Comparison of ENCODE assay signal across 11 cellular contexts in the genomic region with DNA sequence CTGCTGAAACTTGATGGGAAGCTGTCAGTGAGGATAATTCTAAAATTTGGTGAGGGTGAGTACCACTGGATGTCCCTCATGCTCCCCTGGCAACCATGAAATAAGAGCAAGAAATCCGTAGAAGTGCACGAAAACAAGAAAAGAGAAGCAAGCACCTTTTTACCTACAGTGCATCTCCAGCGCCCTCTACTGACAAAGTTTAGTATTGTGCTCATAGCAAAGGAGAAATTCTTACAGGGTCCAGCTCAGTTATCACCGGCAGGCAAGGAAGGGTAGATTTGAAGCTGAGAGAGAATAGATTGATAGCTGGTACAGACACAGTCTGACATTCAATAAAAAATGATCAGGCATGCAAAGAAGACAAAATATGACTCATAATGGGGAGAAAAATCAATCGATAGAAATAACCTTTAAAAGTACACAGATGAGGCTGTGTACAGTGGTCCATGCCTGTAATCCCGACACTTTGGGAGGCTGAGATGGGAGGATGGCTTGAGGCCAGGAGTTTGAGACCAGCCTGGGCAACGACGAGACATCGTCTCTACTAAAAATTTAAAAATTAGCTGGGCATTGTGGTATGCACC. TPM values are rescaled to one million over a fixed set of nuclear protein-coding genes. Genes with fewer than 3 reads are reported as not detected.
A peak's percentile ranks its signal among the peaks of the same experiment; 100 is the strongest.
DNase-seq lines count a peak whose midpoint lies in the region; ATAC-seq and TF ChIP-seq lines count a peak whose summit lies in the region.
"Had no signal": no experiment of that assay in that cellular context is flagged by ENCODE, and none has a peak within 500 bp of the region (broad histone marks: within the 10 kb centered on the region; RNA-seq: fewer than 3 reads in every experiment).

No MANE protein-coding gene starts in this region.

- POLR2A ChIA-PET in MCF 10A (lab: Yijun Ruan, JAX): interaction anchor here (0.6 to 1.3 kb wide), 5 partner anchors 9 to 146 kb away, joined by 3 to 6 read pairs (median 3); no protein-coding TSS in a partner anchor

- no peaks in the 10 kb centered on the region for H3K36me3 Mint-ChIP-seq in MCF 10A (ENCODE audit: insufficient read depth, unreplicated experiment)

- H3K27ac ChIP-seq in breast epithelium (no peak overlapping the region), brain microvascular endothelial cell (no peak overlapping the region), gastrocnemius medialis (no peak overlapping the region)
- H3K27ac ChIP-seq: esophagus muscularis mucosa had no signal

- no peaks in the 10 kb centered on the region for H3K27me3 Mint-ChIP-seq in MCF 10A (ENCODE audit: insufficient read depth, unreplicated experiment)

- intact Hi-C loops in MCF 10A (cut with micrococcal nuclease) (no loop called here), breast epithelium (cut with DNase I; ENCODE audit: low total_unique reads) (no loop called here), gastrocnemius medialis (cut with DNase I; ENCODE audit: low total_unique reads) (no loop called here)

- H3K27ac Mint-ChIP-seq in MCF 10A (ENCODE audit: low read depth, unreplicated experiment): no peak overlapping the region
- H3K27ac Mint-ChIP-seq: activated T-helper 1 cell treated with anti-CD3 and anti-CD28 coated beads, Interleukin-12 subunit alpha, Interleukin-12 subunit beta, Interleukin-2, Interleukin-4 antibody, amounts not matched to agents 30 ng/mL and 10 ng/mL and 1 ng/mL, durations not matched to agents 14 hours and 24 hours and 36 hours had no signal

- H3K4me1 Mint-ChIP-seq in MCF 10A (ENCODE audit: insufficient read depth, unreplicated experiment): no peaks in the 10 kb centered on the region

- in situ Hi-C loops in brain microvascular endothelial cell (cut with HindIII; ENCODE audit: low pct_ligation_motif_present, low sequenced_read_pairs): no loop called here
- in situ Hi-C loops in gastrocnemius medialis (cut with MboI; ENCODE audit: low sequenced_read_pairs in 4 of 4): loop anchor here (25.0 kb wide), 3 partner anchors 229 to 379 kb away; a partner anchor contains a TSS

- no peaks in the 10 kb centered on the region for H3K4me1 ChIP-seq in breast epithelium
- no peaks in the 10 kb centered on the region for H3K4me1 ChIP-seq in gastrocnemius medialis
- H3K4me1 ChIP-seq: esophagus muscularis mucosa had no signal

- no peak overlapping the region for H3K4me3 Mint-ChIP-seq in MCF 10A (ENCODE audit: unreplicated experiment)
- H3K4me3 Mint-ChIP-seq: activated T-helper 1 cell treated with anti-CD3 and anti-CD28 coated beads, Interleukin-12 subunit alpha, Interleukin-12 subunit beta, Interleukin-2, Interleukin-4 antibody, amounts not matched to agents 30 ng/mL and 10 ng/mL and 1 ng/mL, durations not matched to agents 14 hours and 24 hours and 36 hours had no signal

- no TSS peak for BruUV-seq in MCF 10A (replicated peaks; lab: Mats Ljungman, UMichigan)

- H3K4me3 ChIP-seq in breast epithelium (no peak overlapping the region), brain microvascular endothelial cell (ENCODE audit: low read depth, low read length) (no peak overlapping the region), gastrocnemius medialis (no peak overlapping the region)
- H3K4me3 ChIP-seq: esophagus muscularis mucosa had no signal

- H3K9me3 Mint-ChIP-seq in MCF 10A (ENCODE audit: unreplicated experiment): peaks cover 10% of the 10 kb centered on the region

- ATAC-seq in gastrocnemius medialis (no peak), GM18498 (IDR thresholded peaks at IDR 0.05; ENCODE audit: unreplicated experiment) (no peak)

- CTCF ChIA-PET in MCF 10A (lab: Yijun Ruan, JAX): interaction anchor here (0.6 to 2.8 kb wide), 11 partner anchors 9 to 271 kb away, joined by 3 to 9 read pairs (median 4); a partner anchor contains a TSS

- DNase-seq in MCF 10A (ENCODE audit: unreplicated experiment): peak; percentile 27
- DNase-seq in breast epithelium (ENCODE audit: low spot score in 2 of 2): no peak
- DNase-seq in brain microvascular endothelial cell: no peak
- DNase-seq in gastrocnemius medialis: no peak
- DNase-seq in NCI-H1417 treated with DMSO at 0.1 percent for 48 hours (lab: John Stamatoyannopoulos, UW): no peak
- no peak for DNase-seq in activated CD8-positive, alpha-beta memory T cell treated with anti-CD3 and anti-CD28 coated beads, Interleukin-2, amount 50 U/mL, for 4 hours
- DNase-seq: DMS79 treated with DMSO at 0.1 percent for 48 hours had no signal

- no peaks in the 10 kb centered on the region for H3K36me3 ChIP-seq in breast epithelium
- no peaks in the 10 kb centered on the region for H3K36me3 ChIP-seq in brain microvascular endothelial cell (replicated peaks)
- H3K36me3 ChIP-seq in gastrocnemius medialis: no peaks in the 10 kb centered on the region
- H3K36me3 ChIP-seq: esophagus muscularis mucosa had no signal

- TF ChIP-seq CTCF in MCF 10A (IDR thresholded peaks at IDR 0.05; ENCODE audit: unreplicated experiment) (peak; percentile 40), breast epithelium (IDR thresholded peaks at IDR 0.05) (no peak), LNCAP (IDR thresholded peaks at IDR 0.05) (peak; percentile 58), brain microvascular endothelial cell (IDR thresholded peaks at IDR 0.05; ENCODE audit: low read depth, low read length, missing control alignments) (peak; percentile 58), gastrocnemius medialis (IDR thresholded peaks at IDR 0.05 in 4 of 5, conservative IDR thresholded peaks at IDR 0.05 in 1 of 5) (peak in 3 of 5 experiments; percentile 14 to 31 (median 14))

- TF ChIP-seq POLR2A in breast epithelium (IDR thresholded peaks at IDR 0.05): no peak
- TF ChIP-seq POLR2A in gastrocnemius medialis (IDR thresholded peaks at IDR 0.05): no peak

- H3K27me3 ChIP-seq in breast epithelium: no peaks in the 10 kb centered on the region
- H3K27me3 ChIP-seq in brain microvascular endothelial cell (replicated peaks): no peaks in the 10 kb centered on the region
- no peaks in the 10 kb centered on the region for H3K27me3 ChIP-seq in gastrocnemius medialis
- H3K27me3 ChIP-seq: esophagus muscularis mucosa had no signal

- H3K9me3 ChIP-seq in breast epithelium (peaks cover 0 to 5% of the 10 kb centered on the region in 2 donors), gastrocnemius medialis (no peaks in the 10 kb centered on the region)

RNA-seq across cellular contexts. Expression of a gene that starts 28.3 kb away (rescaled TPM):
- total RNA-seq in MCF 10A (2022) (33.7 and 42.2 TPM in 2 replicates), breast epithelium (10 to 100 TPM; 47.5 to 70.7 (median 69.6) TPM), gastrocnemius medialis (10 to 100 TPM; 39.0 to 91.1 (median 77.4) TPM)

Comparison
In these comparisons a context has a peak if more than half of its experiments do, and no peak if none do; other contexts are left out.
1. CTCF ChIP-seq: peak in MCF 10A (single experiment), LNCAP (single experiment), brain microvascular endothelial cell (single experiment) and gastrocnemius medialis (3 of 5); none in breast epithelium (0 of 3).